Comparison of ENCODE assay signal across 8 cellular contexts in genomic region chr19:16829822-16830289, GRCh38. TPM values are rescaled to one million over a fixed set of nuclear protein-coding genes. Genes with fewer than 3 reads are reported as not detected.
DNase-seq lines count a peak whose midpoint lies in the region; ATAC-seq, FAIRE-seq and TF ChIP-seq lines count a peak whose summit lies in the region.

No MANE protein-coding gene starts in this region.

- no peaks in the 10 kb centered on the region for H3K9me3 ChIP-seq in heart left ventricle

- no peak for TF ChIP-seq POLR2A in heart left ventricle (IDR thresholded peaks at IDR 0.05)

- intact Hi-C loops in heart left ventricle (cut with DNase I), result loop anchor here in 4 of 10 donors (5.0 to 10.0 kb wide), 4 partner anchors 58 to 217 kb away; no protein-coding TSS in a partner anchor

- WGBS in heart left ventricle, 4 donors, result 15 to 18% (median 16%) methylated on average over 10 to 13 of the region's 13 CpGs

- H3K27me3 ChIP-seq in heart left ventricle, result no peaks in the 10 kb centered on the region

- peaks cover 0 to 41% (median 20%) of the 10 kb centered on the region in 12 donors for H3K4me1 ChIP-seq in heart left ventricle

- peaks cover 0 to 42% (median 39%) of the 10 kb centered on the region in 9 donors for H3K36me3 ChIP-seq in heart left ventricle

- FAIRE-seq in GM19239 (lab: Jason Lieb, UNC), result no peak

- DNase-seq in GM12865 (ENCODE audit: low read depth), result no peak
- DNase-seq in heart left ventricle, result no peak
- no peak for DNase-seq in skeletal muscle cell (ENCODE audit: low read depth)
- DNase-seq in GM19239 (ENCODE audit: insufficient read length, low spot score), result no peak
- no peak for DNase-seq in anterior cingulate cortex (lab: John Stamatoyannopoulos, UW)
- no peak for DNase-seq in NCI-H1436 treated with DMSO at 0.1 percent for 48 hours (lab: John Stamatoyannopoulos, UW)
- no peak for DNase-seq in Ammon's horn (ENCODE audit: low spot score)

- no peak for TF ChIP-seq CTCF in GM12865 (IDR thresholded peaks at IDR 0.05; ENCODE audit: insufficient read depth, low read depth, low read length, missing control alignments)
- no peak for TF ChIP-seq CTCF in VCaP (conservative IDR thresholded peaks at IDR 0.05)
- no peak for TF ChIP-seq CTCF in heart left ventricle (IDR thresholded peaks at IDR 0.05)

- peak overlapping the region; percentile 87 for H3K27ac ChIP-seq in VCaP
- H3K27ac ChIP-seq in heart left ventricle, result peak overlapping the region; percentile 34 to 91 (median 75)

- ATAC-seq in heart left ventricle, result peak in 2 of 4 donors; percentile 2 to 7

- H3K4me3 ChIP-seq in GM12865 (ENCODE audit: low read depth, low read length) (peak overlapping the region; percentile 77), heart left ventricle (peak overlapping the region; percentile 61 to 99 (median 78)), skeletal muscle cell (ENCODE audit: low read depth, low read length) (peak overlapping the region; percentile 95)

RNA-seq across cellular contexts. Expression of gene SIN3B, which starts 0.7 kb away (rescaled TPM):
- total RNA-seq in heart left ventricle, result 10 to 100 TPM; 15.2 to 36.6 (median 24.7) TPM
- polyA plus RNA-seq in heart left ventricle, result 10 to 100 TPM; 18.2 to 20.7 TPM

RNA-seq across cellular contexts. Expression of gene F2RL3, which starts 58.9 kb away (rescaled TPM):
- 1 to 10 TPM in 5 of 9 donors, under 1 TPM in 4; 0.12 to 4.1 (median 1.2) TPM for total RNA-seq in heart left ventricle
- 1 to 10 TPM; 1.1 to 4.6 TPM for polyA plus RNA-seq in heart left ventricle
